11 cellular contexts compared by ENCODE assay signal in the genomic region with DNA sequence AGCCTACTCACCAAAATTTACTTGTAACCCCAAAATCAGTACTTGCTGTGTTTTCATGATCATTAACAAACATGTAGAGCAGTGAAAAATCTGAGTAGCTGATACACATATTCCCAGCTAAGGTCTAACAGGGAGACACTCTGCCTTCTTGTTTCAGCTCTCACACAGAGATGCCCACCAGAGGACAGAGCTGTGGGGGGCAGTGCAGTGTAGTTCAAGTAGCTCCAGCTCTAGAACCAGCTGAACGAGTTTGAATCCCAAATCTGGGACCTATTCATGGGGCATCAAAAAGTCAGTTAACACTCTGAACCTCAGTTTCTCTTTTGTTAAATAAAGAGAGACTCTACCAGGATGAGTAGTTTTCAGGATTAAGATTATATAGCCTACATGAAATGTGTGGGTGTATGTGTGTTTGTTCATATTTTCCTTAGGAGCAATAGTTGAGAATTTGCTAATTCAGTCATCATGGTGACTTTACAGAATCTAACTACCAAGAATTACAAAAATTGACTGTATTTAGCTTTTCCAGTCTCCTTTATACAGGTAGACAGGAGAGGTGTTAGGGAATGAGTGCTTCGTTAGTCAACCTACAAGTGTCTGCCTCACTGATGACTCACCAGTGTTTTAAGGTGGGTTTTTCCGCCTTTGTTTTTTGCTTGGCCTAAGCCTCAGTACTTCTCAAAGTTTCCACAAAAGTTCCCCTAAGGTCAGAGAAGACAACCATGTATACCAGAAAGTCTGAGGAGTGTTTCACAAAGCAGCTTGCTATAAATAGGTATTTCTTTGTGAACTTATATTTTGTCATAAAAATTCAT.
DNase-seq lines count a peak whose midpoint lies in the region; ATAC-seq and TF ChIP-seq lines count a peak whose summit lies in the region.
"Had no signal": no experiment of that assay in that cellular context is flagged by ENCODE, and none has a peak within 500 bp of the region (broad histone marks: within the 10 kb centered on the region; RNA-seq: fewer than 3 reads in every experiment).

No MANE protein-coding gene starts in this region.

- no peaks in the 10 kb centered on the region for H3K36me3 ChIP-seq in CD4-positive, CD25-positive, alpha-beta regulatory T cell (ENCODE audit: control insufficient read depth, insufficient read depth, low read length)
- no peaks in the 10 kb centered on the region for H3K36me3 ChIP-seq in tibial nerve
- H3K36me3 ChIP-seq: BLaER1 had no signal

- WGBS in tibial nerve, 2 donors: 90 to 91% methylated on average over 3 of the region's 3 CpGs

- TF ChIP-seq POLR2A in tibial nerve (IDR thresholded peaks at IDR 0.05): no peak

- H3K4me3 Mint-ChIP-seq in CD4-positive, CD25-positive, alpha-beta regulatory T cell: no peak overlapping the region
- no peak overlapping the region for H3K4me3 Mint-ChIP-seq in osteocyte (ENCODE audit: unreplicated experiment)

- H3K4me3 ChIP-seq in CD4-positive, CD25-positive, alpha-beta regulatory T cell (ENCODE audit: low read depth, low read length): no peak overlapping the region
- H3K4me3 ChIP-seq in tibial nerve: no peak overlapping the region
- H3K4me3 ChIP-seq: BLaER1, dorsolateral prefrontal cortex had no signal

- H3K9me3 Mint-ChIP-seq in CD4-positive, CD25-positive, alpha-beta regulatory T cell: peaks cover 0 to 2% (median 0%) of the 10 kb centered on the region in 7 donors
- H3K9me3 Mint-ChIP-seq in activated naive CD4-positive, alpha-beta T cell treated with anti-CD3 and anti-CD28 coated beads, Interleukin-2, amount 50 U/mL, for 72 hours: peaks cover 4 to 29% of the 10 kb centered on the region in 2 donors
- no peaks in the 10 kb centered on the region for H3K9me3 Mint-ChIP-seq in osteocyte (ENCODE audit: unreplicated experiment)

- peak in 1 of 3 donors; percentile 23 for DNase-seq in CD4-positive, CD25-positive, alpha-beta regulatory T cell
- DNase-seq in activated naive CD4-positive, alpha-beta T cell treated with anti-CD3 and anti-CD28 coated beads, Interleukin-2, amount 50 U/mL, for 72 hours (ENCODE audit: low spot score in 2 of 2): peak; percentile 37 to 58
- DNase-seq in NCI-H2107 (lab: John Stamatoyannopoulos, UW) (no peak), GF-D8 (lab: John Stamatoyannopoulos, UW) (no peak), osteocyte (ENCODE audit: extremely low spot score, unreplicated experiment) (no peak), tibial nerve (ENCODE audit: low spot score in 2 of 2) (no peak)
- DNase-seq: dorsolateral prefrontal cortex had no signal

- no peak for TF ChIP-seq EP300 in tibial nerve (IDR thresholded peaks at IDR 0.05)

- no peaks in the 10 kb centered on the region for H3K4me1 ChIP-seq in CD4-positive, CD25-positive, alpha-beta regulatory T cell (ENCODE audit: control insufficient read depth, insufficient read depth, low read length, poor library complexity, severe bottlenecking)
- H3K4me1 ChIP-seq in tibial nerve: no peaks in the 10 kb centered on the region
- H3K4me1 ChIP-seq: BLaER1 had no signal

- peak overlapping the region in 2 of 3 donors; percentile 39 to 56 for H3K27ac Mint-ChIP-seq in CD4-positive, CD25-positive, alpha-beta regulatory T cell
- H3K27ac Mint-ChIP-seq in activated naive CD4-positive, alpha-beta T cell treated with anti-CD3 and anti-CD28 coated beads, Interleukin-2, amount 50 U/mL, for 72 hours: peak overlapping the region; percentile 96 to 99
- H3K27ac Mint-ChIP-seq in osteocyte (ENCODE audit: unreplicated experiment): no peak overlapping the region

- H3K4me1 Mint-ChIP-seq in CD4-positive, CD25-positive, alpha-beta regulatory T cell: peaks cover 0 to 5% (median under 1%) of the 10 kb centered on the region in 4 donors
- no peaks in the 10 kb centered on the region for H3K4me1 Mint-ChIP-seq in osteocyte (ENCODE audit: unreplicated experiment)

- TF ChIP-seq CTCF in osteocyte (IDR thresholded peaks at IDR 0.05) (no peak), tibial nerve (IDR thresholded peaks at IDR 0.05) (no peak)

- H3K27ac ChIP-seq in CD4-positive, CD25-positive, alpha-beta regulatory T cell (ENCODE audit: insufficient read depth, low read length, poor library complexity, severe bottlenecking): no peak overlapping the region
- H3K27ac ChIP-seq in tibial nerve: no peak overlapping the region
- H3K27ac ChIP-seq: BLaER1, dorsolateral prefrontal cortex, VCaP had no signal

- no peaks in the 10 kb centered on the region for H3K9me3 ChIP-seq in CD4-positive, CD25-positive, alpha-beta regulatory T cell (ENCODE audit: control insufficient read depth in 2 of 2, low read length in 2 of 2)
- no peaks in the 10 kb centered on the region for H3K9me3 ChIP-seq in tibial nerve
- H3K9me3 ChIP-seq: BLaER1 had no signal

- no peaks in the 10 kb centered on the region for H3K27me3 ChIP-seq in CD4-positive, CD25-positive, alpha-beta regulatory T cell (ENCODE audit: control insufficient read depth, insufficient read depth, low read length)
- H3K27me3 ChIP-seq in tibial nerve: no peaks in the 10 kb centered on the region
- H3K27me3 ChIP-seq: BLaER1, dorsolateral prefrontal cortex had no signal

- ATAC-seq in CD4-positive, CD25-positive, alpha-beta regulatory T cell (ENCODE audit: low read depth in 2 of 2): peak in 1 of 2 donors; percentile 34
- ATAC-seq in GM19043 (IDR thresholded peaks at IDR 0.05; ENCODE audit: low read depth, unreplicated experiment): peak; percentile 72
- peak; percentile 74 for ATAC-seq in HG03108 (IDR thresholded peaks at IDR 0.05; ENCODE audit: unreplicated experiment)
- ATAC-seq in activated naive CD4-positive, alpha-beta T cell treated with anti-CD3 and anti-CD28 coated beads, Interleukin-2, amount 50 U/mL, for 72 hours: peak; percentile 95

- no peaks in the 10 kb centered on the region for H3K36me3 Mint-ChIP-seq in CD4-positive, CD25-positive, alpha-beta regulatory T cell
- H3K36me3 Mint-ChIP-seq in activated naive CD4-positive, alpha-beta T cell treated with anti-CD3 and anti-CD28 coated beads, Interleukin-2, amount 50 U/mL, for 72 hours: peaks cover 14 to 68% of the 10 kb centered on the region in 2 donors
- no peaks in the 10 kb centered on the region for H3K36me3 Mint-ChIP-seq in osteocyte (ENCODE audit: unreplicated experiment)

- H3K27me3 Mint-ChIP-seq in CD4-positive, CD25-positive, alpha-beta regulatory T cell: no peaks in the 10 kb centered on the region
- H3K27me3 Mint-ChIP-seq in osteocyte (ENCODE audit: unreplicated experiment): no peaks in the 10 kb centered on the region

Comparison
In these comparisons a context has a peak if more than half of its experiments do, and no peak if none do; other contexts are left out.
1. DNase-seq: peak in activated naive CD4-positive, alpha-beta T cell treated with anti-CD3 and anti-CD28 coated beads, Interleukin-2, amount 50 U/mL, for 72 hours (2 of 2); none in NCI-H2107 (single experiment), GF-D8 (single experiment), osteocyte (single experiment) and tibial nerve (0 of 2).